Comparison of ENCODE assay signal across 11 cellular contexts in genomic region chr1:12464627-12465056, GRCh38.
DNase-seq lines count a peak whose midpoint lies in the region; ATAC-seq, FAIRE-seq and TF ChIP-seq lines count a peak whose summit lies in the region.
"Had no signal": no experiment of that assay in that cellular context is flagged by ENCODE, and none has a peak within 500 bp of the region (broad histone marks: within the 10 kb centered on the region; RNA-seq: fewer than 3 reads in every experiment).

No MANE protein-coding gene starts in this region.

- no peak for TF ChIP-seq POLR2A in ovary (IDR thresholded peaks at IDR 0.05)

- intact Hi-C loops in ovary (cut with DNase I), result no loop called here

- H3K27me3 ChIP-seq in BJ (ENCODE audit: control insufficient read depth, insufficient read depth, low read length) (no peaks in the 10 kb centered on the region), ovary (no peaks in the 10 kb centered on the region)
- H3K27me3 ChIP-seq: BLaER1 treated with 17β-estradiol and CSF1 and Interleukin-3, amounts not matched to agents 10 nM and 100 nM had no signal

- in situ Hi-C loops in KBM-7 (cut with MboI; ENCODE audit: low pct_unique_long_range_greater_than_20kb, low sequenced_read_pairs), result no loop called here

- H3K4me3 ChIP-seq in BJ (ENCODE audit: low read depth, low read length) (no peak overlapping the region), fibroblast of villous mesenchyme (ENCODE audit: low read depth, low read length) (no peak overlapping the region), ovary (no peak overlapping the region)
- H3K4me3 ChIP-seq: BLaER1 treated with 17β-estradiol and CSF1 and Interleukin-3, amounts not matched to agents 10 nM and 100 nM had no signal

- peak overlapping the region in 1 of 2 donors; percentile 41 for H3K27ac ChIP-seq in ovary
- H3K27ac ChIP-seq: BLaER1 treated with 17β-estradiol and CSF1 and Interleukin-3, amounts not matched to agents 10 nM and 100 nM had no signal

- TF ChIP-seq CTCF in BJ (IDR thresholded peaks at IDR 0.05; ENCODE audit: insufficient read depth, low read depth, low read length) (no peak), fibroblast of villous mesenchyme (IDR thresholded peaks at IDR 0.05; ENCODE audit: insufficient read depth, low read depth, low read length) (no peak), ovary (IDR thresholded peaks at IDR 0.05) (no peak), D721Med (IDR thresholded peaks at IDR 0.05; ENCODE audit: insufficient read depth, missing control alignments) (no peak)

- 17 to 34% (median 28%) methylated on average over 5 of the region's 5 CpGs for WGBS in ovary, 3 donors

- TF ChIP-seq EP300 in ovary (IDR thresholded peaks at IDR 0.05), result no peak

- CTCF ChIA-PET in BJ (lab: Yijun Ruan, JAX), result no interaction called here

- H3K36me3 ChIP-seq in BJ (ENCODE audit: control insufficient read depth, insufficient read depth, low read length) (no peaks in the 10 kb centered on the region), ovary (no peaks in the 10 kb centered on the region)

- ATAC-seq in SK-N-SH treated with all-trans-retinoic acid at 6 μM for 48 hours (peak; percentile 98), HG03045 (IDR thresholded peaks at IDR 0.05; ENCODE audit: unreplicated experiment) (no peak), GM21381 (IDR thresholded peaks at IDR 0.05; ENCODE audit: unreplicated experiment) (no peak)

- FAIRE-seq in D721Med (lab: Jason Lieb, UNC), result no peak

- DNase-seq in BJ (ENCODE audit: low read depth) (peak; percentile 93), fibroblast of villous mesenchyme (ENCODE audit: low read depth) (peak; percentile 68), ovary (peak in 3 of 5 donors; percentile 38 to 55 (median 44)), D721Med (ENCODE audit: insufficient read length, low spot score) (no peak), KBM-7 (no peak)
- DNase-seq: activated CD8-positive, alpha-beta memory T cell treated with anti-CD3 and anti-CD28 coated beads, Interleukin-2, amount 50 U/mL, for 48 hours; SW 1271 had no signal

- POLR2A ChIA-PET in BJ (lab: Charles Lee), result no interaction called here

- peaks cover 28% of the 10 kb centered on the region for H3K4me1 ChIP-seq in ovary (ENCODE audit: insufficient read depth)

- no peaks in the 10 kb centered on the region for H3K9me3 ChIP-seq in ovary
- H3K9me3 ChIP-seq: BLaER1 treated with 17β-estradiol and CSF1 and Interleukin-3, amounts not matched to agents 10 nM and 100 nM had no signal

TF ChIP-seq in SK-N-SH treated with all-trans-retinoic acid at 6 μM for 48 hours, 23 proteins besides CTCF, POLR2A, EP300 and RAD21:
- TF ChIP-seq ZC3H10 (CRISPR knock-in tag; IDR thresholded peaks at IDR 0.05), result peak; percentile 44
- TF ChIP-seq CSDC2 (CRISPR knock-in tag; IDR thresholded peaks at IDR 0.05), result peak; percentile 69; the same call in 1 of the 2 replicates
- no peak for TF ChIP-seq GLIS3 (CRISPR knock-in tag; IDR thresholded peaks at IDR 0.05)
- peak; percentile 87; the same call in 1 of the 2 replicates for TF ChIP-seq OSR1 (CRISPR knock-in tag; IDR thresholded peaks at IDR 0.05)

Comparison
In these comparisons a context has a peak if more than half of its experiments do, and no peak if none do; other contexts are left out.
1. DNase-seq: peak in BJ (single experiment), fibroblast of villous mesenchyme (single experiment) and ovary (3 of 5); none in D721Med (single experiment) and KBM-7 (single experiment).